Comparison of ENCODE assay signal across 31 cellular contexts in genomic region chr2:226234187-226234586, GRCh38.
"Had no signal": no experiment of that assay in that cellular context is flagged by ENCODE, and none has a peak within 500 bp of the region (broad histone marks: within the 10 kb centered on the region; RNA-seq: fewer than 3 reads in every experiment).

No MANE protein-coding gene starts in this region.

- H3K4me2 ChIP-seq: KMS-11, SK-N-SH had no signal

- H3K36me3 ChIP-seq: adrenal gland, brain microvascular endothelial cell, SJSA1 had no signal

- H3K4me3 ChIP-seq: adrenal gland, SJSA1 had no signal

- H3K9ac ChIP-seq: KMS-11, SK-N-SH had no signal

- H3K27me3 Mint-ChIP-seq: activated CD4-positive, alpha-beta T cell treated with anti-CD3 and anti-CD28 coated beads, Interleukin-2, amount 10 ng/mL, durations not matched to agents 7 days and 5 days had no signal

- H3K9me3 Mint-ChIP-seq: activated CD4-positive, alpha-beta T cell treated with anti-CD3 and anti-CD28 coated beads, Interleukin-2, amount 10 ng/mL, durations not matched to agents 7 days and 5 days; activated naive CD4-positive, alpha-beta T cell treated with anti-CD3 and anti-CD28 coated beads for 36 hours; activated naive CD4-positive, alpha-beta T cell treated with anti-CD3 and anti-CD28 coated beads, Interleukin-2, amount 50 U/mL, for 72 hours; activated T-cell treated with anti-CD3 and anti-CD28 coated beads, Interleukin-2, amount 50 U/mL, for 4 hours; activated T-helper 1 cell treated with anti-CD3 and anti-CD28 coated beads, Interleukin-12 subunit alpha, Interleukin-12 subunit beta, Interleukin-2, Interleukin-4 antibody, amounts not matched to agents 30 ng/mL and 10 ng/mL and 1 ng/mL, durations not matched to agents 14 hours and 24 hours and 36 hours; T-helper 1 cell treated with Interleukin-12 subunit alpha and Interleukin-12 subunit beta and Interleukin-4 antibody, amounts not matched to agents 30 μg/mL and 1 μg/mL, for 36 hours; T-helper 2 cell treated with Interferon-gamma antibody and Interleukin-4, amounts not matched to agents 5 μg/mL and 100 μg/mL, for 36 hours; WTC11 had no signal

- H3K27ac Mint-ChIP-seq: activated CD4-positive, alpha-beta T cell treated with anti-CD3 and anti-CD28 coated beads for 36 hours; activated CD4-positive, alpha-beta T cell treated with anti-CD3 and anti-CD28 coated beads, Interleukin-2, amount 10 ng/mL, durations not matched to agents 7 days and 5 days; activated CD8-positive, alpha-beta T cell treated with anti-CD3 and anti-CD28 coated beads, Interleukin-2, amount 10 ng/mL, durations not matched to agents 7 days and 5 days; activated naive CD4-positive, alpha-beta T cell treated with anti-CD3 and anti-CD28 coated beads for 36 hours; activated naive CD4-positive, alpha-beta T cell treated with anti-CD3 and anti-CD28 coated beads, Interleukin-2, amount 50 U/mL, for 72 hours; activated T-helper 1 cell treated with anti-CD3 and anti-CD28 coated beads, Interleukin-12 subunit alpha, Interleukin-12 subunit beta, Interleukin-2, Interleukin-4 antibody, amounts not matched to agents 30 ng/mL and 10 ng/mL and 1 ng/mL, durations not matched to agents 14 hours and 24 hours and 36 hours; T-helper 1 cell treated with Interleukin-12 subunit alpha and Interleukin-12 subunit beta and Interleukin-4 antibody, amounts not matched to agents 30 μg/mL and 1 μg/mL, for 36 hours; T-helper 2 cell treated with Interferon-gamma antibody and Interleukin-4, amounts not matched to agents 5 μg/mL and 100 μg/mL, for 36 hours; WTC11 had no signal

- H3K27ac ChIP-seq: adrenal gland, brain microvascular endothelial cell, KMS-11, SJSA1 had no signal

- H3K36me3 Mint-ChIP-seq: activated naive CD4-positive, alpha-beta T cell treated with anti-CD3 and anti-CD28 coated beads, Interleukin-2, amount 50 U/mL, for 72 hours; WTC11 had no signal

- H3K4me1 Mint-ChIP-seq: activated CD4-positive, alpha-beta T cell treated with anti-CD3 and anti-CD28 coated beads for 36 hours; activated CD4-positive, alpha-beta T cell treated with anti-CD3 and anti-CD28 coated beads, Interleukin-2, amount 10 ng/mL, durations not matched to agents 7 days and 5 days; WTC11 had no signal

- ATAC-seq: activated CD4-positive, alpha-beta T cell treated with anti-CD3 and anti-CD28 coated beads for 36 hours; activated CD4-positive, CD25-positive, alpha-beta regulatory T cell treated with anti-CD3 and anti-CD28 coated beads, Interleukin-2, amount 50 U/mL, for 24 hours; activated CD8-positive, alpha-beta T cell treated with anti-CD3 and anti-CD28 coated beads, Interleukin-2, amount 10 ng/mL, durations not matched to agents 7 days and 5 days; activated naive CD4-positive, alpha-beta T cell treated with anti-CD3 and anti-CD28 coated beads, Interleukin-2, amount 50 U/mL, for 72 hours; activated T-cell treated with anti-CD3 and anti-CD28 coated beads, Interleukin-2, amount 50 U/mL, for 4 hours; Panc1; WTC11 had no signal

- H3K4me1 ChIP-seq: adrenal gland, SJSA1 had no signal

- H3K4me3 Mint-ChIP-seq: activated CD4-positive, alpha-beta T cell treated with anti-CD3 and anti-CD28 coated beads for 36 hours; activated CD4-positive, alpha-beta T cell treated with anti-CD3 and anti-CD28 coated beads, Interleukin-2, amount 10 ng/mL, durations not matched to agents 7 days and 5 days; activated CD8-positive, alpha-beta T cell treated with anti-CD3 and anti-CD28 coated beads, Interleukin-2, amount 10 ng/mL, durations not matched to agents 7 days and 5 days; activated naive CD4-positive, alpha-beta T cell treated with anti-CD3 and anti-CD28 coated beads for 36 hours; activated T-cell treated with anti-CD3 and anti-CD28 coated beads, Interleukin-2, amount 50 U/mL, for 4 hours; activated T-helper 1 cell treated with anti-CD3 and anti-CD28 coated beads, Interleukin-12 subunit alpha, Interleukin-12 subunit beta, Interleukin-2, Interleukin-4 antibody, amounts not matched to agents 30 ng/mL and 10 ng/mL and 1 ng/mL, durations not matched to agents 14 hours and 24 hours and 36 hours; T-helper 1 cell treated with Interleukin-12 subunit alpha and Interleukin-12 subunit beta and Interleukin-4 antibody, amounts not matched to agents 30 μg/mL and 1 μg/mL, for 36 hours; T-helper 2 cell treated with Interferon-gamma antibody and Interleukin-4, amounts not matched to agents 5 μg/mL and 100 μg/mL, for 36 hours; WTC11 had no signal

- H3K9me3 ChIP-seq: adrenal gland, SJSA1, SK-N-SH had no signal

- DNase-seq: activated CD4-positive, alpha-beta T cell treated with anti-CD3 and anti-CD28 coated beads for 36 hours; activated CD4-positive, alpha-beta T cell treated with anti-CD3 and anti-CD28 coated beads, Interleukin-2, amount 10 ng/mL, durations not matched to agents 7 days and 5 days; activated CD4-positive, alpha-beta T cell treated with anti-CD3 and anti-CD28 coated beads, Interleukin-2, amount 50 U/mL, for 48 hours; activated CD8-positive, alpha-beta memory T cell treated with anti-CD3 and anti-CD28 coated beads, Interleukin-2, amount 50 U/mL, for 4 hours; activated CD8-positive, alpha-beta T cell treated with anti-CD3 and anti-CD28 coated beads, Interleukin-2, amount 10 ng/mL, durations not matched to agents 7 days and 5 days; activated gamma-delta T cell treated with Interleukin-2 at 50 U/mL for 16 hours; activated naive CD4-positive, alpha-beta T cell treated with anti-CD3 and anti-CD28 coated beads for 36 hours; activated T-cell treated with anti-CD3 and anti-CD28 coated beads for 4 hours; activated T-cell treated with anti-CD3 and anti-CD28 coated beads, Interleukin-2, amount 50 U/mL, for 4 hours; adrenal gland; anterior cingulate cortex; brain microvascular endothelial cell; central memory CD4-positive, alpha-beta T cell; MM.1S; NCI-H1092; NCI-H1436 treated with DMSO at 0.1 percent for 48 hours; NCI-H1694 treated with DMSO at 0.1 percent for 48 hours; NCI-H2029; NCI-H345; NCI-H524 treated with DMSO at 0.1 percent for 48 hours; SHP77; SK-N-SH had no signal

- H3K27me3 ChIP-seq: adrenal gland, brain microvascular endothelial cell, SJSA1 had no signal
